1 cellular context compared by ENCODE assay signal in genomic region chr1:158830074-158830677, GRCh38.
TF ChIP-seq lines count a peak whose summit lies in the region.

No MANE protein-coding gene starts in this region.

TF ChIP-seq in HepG2, 621 proteins besides CTCF, POLR2A, EP300 and RAD21:
- TF ChIP-seq TSC22D2 (CRISPR knock-in tag; IDR thresholded peaks at IDR 0.05; ENCODE audit: borderline replicate concordance) (no peak), MAFF (IDR thresholded peaks at IDR 0.05; ENCODE audit: low read depth, low read length) (no peak), ATRX (CRISPR knock-in tag; IDR thresholded peaks at IDR 0.05; ENCODE audit: borderline replicate concordance) (no peak), ZNF629 (CRISPR knock-in tag; conservative IDR thresholded peaks at IDR 0.05) (no peak), MYC (CRISPR knock-in tag; IDR thresholded peaks at IDR 0.05; ENCODE audit: borderline replicate concordance) (no peak), ATM (IDR thresholded peaks at IDR 0.05; ENCODE audit: borderline replicate concordance) (no peak), CCDC6 (CRISPR knock-in tag; IDR thresholded peaks at IDR 0.05) (no peak)
